Comparison of ENCODE assay signal across 8 cellular contexts in the genomic region with DNA sequence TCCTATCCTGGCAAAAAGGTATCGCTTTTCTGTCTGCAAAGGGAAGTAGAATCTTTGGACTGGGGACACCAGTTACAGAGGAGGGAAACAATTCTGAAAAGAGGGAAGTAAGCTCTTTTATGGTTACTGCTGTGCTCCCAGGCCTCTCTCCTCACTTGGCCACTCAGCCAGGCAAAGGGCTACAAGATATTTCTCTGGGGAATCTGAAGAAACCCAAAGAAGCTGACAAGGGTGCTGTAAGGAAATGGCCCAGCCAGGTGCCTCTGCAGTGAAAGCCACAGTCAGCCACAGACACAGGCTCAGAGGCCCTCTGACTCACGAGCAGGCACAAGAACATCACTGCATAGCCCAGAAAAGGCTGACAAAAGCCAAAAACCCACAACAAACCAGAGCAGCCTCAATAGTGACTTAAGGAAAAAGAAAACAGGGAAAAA. TPM values are rescaled to one million over a fixed set of nuclear protein-coding genes. Genes with fewer than 3 reads are reported as not detected.
DNase-seq lines count a peak whose midpoint lies in the region; ATAC-seq, FAIRE-seq and TF ChIP-seq lines count a peak whose summit lies in the region.

No MANE protein-coding gene starts in this region.

- FAIRE-seq in bronchial epithelial cell (lab: Jason Lieb, UNC) (no peak), small intestine (lab: Jason Lieb, UNC) (no peak)

- H3K27me3 ChIP-seq in bronchial epithelial cell (ENCODE audit: control insufficient read depth, insufficient read depth, low read length) (no peaks in the 10 kb centered on the region), small intestine (ENCODE audit: control insufficient read depth in 2 of 2, insufficient read depth in 2 of 2, low read length in 2 of 2) (no peaks in the 10 kb centered on the region), esophagus squamous epithelium (no peaks in the 10 kb centered on the region)

- H3K27ac ChIP-seq in small intestine (ENCODE audit: low read depth in 1 of 2, low read length in 1 of 2) (peak overlapping the region in 1 of 2 donors; percentile 59), esophagus squamous epithelium (peak overlapping the region in 2 of 4 donors; percentile 20 to 34)

- peak; percentile 44 for DNase-seq in UCSD-AML1 (lab: John Stamatoyannopoulos, UW; ENCODE audit: unreplicated experiment)
- DNase-seq in bronchial epithelial cell (ENCODE audit: low read depth) = peak; percentile 60
- peak; percentile 57 for DNase-seq in small intestine
- DNase-seq in NCI-H510A (lab: John Stamatoyannopoulos, UW) = no peak
- DNase-seq in mucosa of gallbladder (ENCODE audit: low spot score) = no peak
- DNase-seq in esophagus squamous epithelium (lab: John Stamatoyannopoulos, UW) = no peak

- TF ChIP-seq CTCF in bronchial epithelial cell (IDR thresholded peaks at IDR 0.05; ENCODE audit: insufficient read depth, low read length, severe bottlenecking) = no peak
- no peak for TF ChIP-seq CTCF in esophagus squamous epithelium (IDR thresholded peaks at IDR 0.05)

- 42 to 58% (median 55%) methylated on average over 2 of the region's 2 CpGs for WGBS in small intestine, 3 donors
- WGBS in esophagus squamous epithelium, 2 donors = 41 to 52% methylated on average over 2 of the region's 2 CpGs

- intact Hi-C loops in esophagus squamous epithelium (cut with DNase I) = no loop called here

- peaks cover 4 to 15% of the 10 kb centered on the region in 2 donors for H3K4me1 ChIP-seq in small intestine (ENCODE audit: control insufficient read depth in 2 of 2, insufficient read depth in 1 of 2, low read depth in 1 of 2, low read length in 1 of 2)
- H3K4me1 ChIP-seq in esophagus squamous epithelium = peaks cover 4 to 79% (median 4%) of the 10 kb centered on the region in 3 donors

- ATAC-seq in GM18858 (IDR thresholded peaks at IDR 0.05; ENCODE audit: unreplicated experiment) (peak; percentile 27), HG03342 (IDR thresholded peaks at IDR 0.05; ENCODE audit: unreplicated experiment) (peak; percentile 37)

- no peak overlapping the region for H3K4me3 ChIP-seq in bronchial epithelial cell (ENCODE audit: low read depth, low read length)
- no peak overlapping the region for H3K4me3 ChIP-seq in small intestine (ENCODE audit: low read depth in 1 of 2, low read length in 2 of 2)
- H3K4me3 ChIP-seq in esophagus squamous epithelium = no peak overlapping the region

- peaks cover 2% of the 10 kb centered on the region for H3K36me3 ChIP-seq in bronchial epithelial cell (ENCODE audit: control insufficient read depth, insufficient read depth, low read length)
- no peaks in the 10 kb centered on the region for H3K36me3 ChIP-seq in small intestine (ENCODE audit: control insufficient read depth in 2 of 2, insufficient read depth in 2 of 2, low read length in 2 of 2)
- H3K36me3 ChIP-seq in esophagus squamous epithelium = no peaks in the 10 kb centered on the region

- TF ChIP-seq POLR2A in esophagus squamous epithelium (IDR thresholded peaks at IDR 0.05) = no peak

- H3K9me3 ChIP-seq in small intestine (ENCODE audit: control insufficient read depth, low read depth) (no peaks in the 10 kb centered on the region), esophagus squamous epithelium (no peaks in the 10 kb centered on the region)

RNA-seq across cellular contexts. Expression of a gene that starts 5.8 kb away (rescaled TPM):
- total RNA-seq in bronchial epithelial cell (768 and 805 TPM in 2 replicates), mucosa of gallbladder (464 TPM), esophagus squamous epithelium (100 to 1,000 TPM; 239 to 310 (median 273) TPM)
- polyA plus RNA-seq in small intestine = 100 to 1,000 TPM; 136 to 193 (median 150) TPM

RNA-seq across cellular contexts. Expression of a gene that starts 6.0 kb away (rescaled TPM):
- total RNA-seq in bronchial epithelial cell (181 and 202 TPM in 2 replicates), mucosa of gallbladder (234 TPM), esophagus squamous epithelium (100 to 1,000 TPM in 3 of 4 donors, 10 to 100 TPM in 1; 95.9 to 236 (median 185) TPM)
- polyA plus RNA-seq in small intestine = 100 to 1,000 TPM; 112 to 171 (median 125) TPM

RNA-seq across cellular contexts. Expression of a gene that starts 46.4 kb away (rescaled TPM):
- 25.0 and 35.8 TPM in 2 replicates for total RNA-seq in bronchial epithelial cell
- 10 to 100 TPM; 25.7 to 60.6 (median 38.9) TPM for polyA plus RNA-seq in small intestine
- total RNA-seq in mucosa of gallbladder = 68.8 TPM
- 10 to 100 TPM; 20.8 to 41.8 (median 37.1) TPM for total RNA-seq in esophagus squamous epithelium

Comparison
In these comparisons a context has a peak if more than half of its experiments do, and no peak if none do; other contexts are left out.
1. DNase-seq: peak in UCSD-AML1 (single experiment), bronchial epithelial cell (single experiment) and small intestine (single experiment); none in NCI-H510A (single experiment), mucosa of gallbladder (single experiment) and esophagus squamous epithelium (single experiment).